ENCODE assay signal across 10 cellular contexts in genomic region chr6:30207619-30208295, GRCh38. TPM values are rescaled to one million over a fixed set of nuclear protein-coding genes. Genes with fewer than 3 reads are reported as not detected.
DNase-seq lines count a peak whose midpoint lies in the region; ATAC-seq and TF ChIP-seq lines count a peak whose summit lies in the region.
"Had no signal": no experiment of that assay in that cellular context is flagged by ENCODE, and none has a peak within 500 bp of the region (broad histone marks: within the 10 kb centered on the region; RNA-seq: fewer than 3 reads in every experiment).

No MANE protein-coding gene starts in this region.

- H2BK15ac ChIP-seq in mesenchymal stem cell (ENCODE audit: low read depth, poor library complexity, severe bottlenecking) = no peak overlapping the region

- no peak overlapping the region for H2BK12ac ChIP-seq in mesenchymal stem cell (ENCODE audit: low read length in 2 of 2)

- H3K9ac ChIP-seq in endodermal cell (ENCODE audit: extremely low read depth, low read length, poor library complexity, severe bottlenecking) = peak overlapping the region; percentile 3
- H3K9ac ChIP-seq in mesenchymal stem cell (ENCODE audit: low read length) = peak overlapping the region; percentile 10

- H4K91ac ChIP-seq in mesenchymal stem cell (ENCODE audit: low read length) = no peak overlapping the region

- H3K4me1 ChIP-seq in endodermal cell (ENCODE audit: control insufficient read depth, insufficient read depth, low read length) = peaks cover 33% of the 10 kb centered on the region
- H3K4me1 ChIP-seq in mesenchymal stem cell (ENCODE audit: control insufficient read depth, insufficient read depth, low read depth, low read length) = peaks cover 12% of the 10 kb centered on the region
- peaks cover 54% of the 10 kb centered on the region for H3K4me1 ChIP-seq in upper lobe of right lung
- peaks cover 30% of the 10 kb centered on the region for H3K4me1 ChIP-seq in A673 (ENCODE audit: insufficient read depth, low read length, poor library complexity, severe bottlenecking)

- H3K79me1 ChIP-seq in mesenchymal stem cell (replicated peaks; ENCODE audit: low read length, poor library complexity, severe bottlenecking) = peaks cover 39% of the 10 kb centered on the region

- peaks cover 79% of the 10 kb centered on the region for H3K4me1 Mint-ChIP-seq in activated naive CD4-positive, alpha-beta T cell treated with anti-CD3 and anti-CD28 coated beads, Interleukin-2, amount 50 U/mL, for 24 hours
- peaks cover 75% of the 10 kb centered on the region for H3K4me1 Mint-ChIP-seq in endodermal cell

- H3K27me3 ChIP-seq in endodermal cell (ENCODE audit: control insufficient read depth, insufficient read depth, low read length, poor library complexity, severe bottlenecking) = no peaks in the 10 kb centered on the region
- H3K27me3 ChIP-seq in mesenchymal stem cell (ENCODE audit: control insufficient read depth in 1 of 2, insufficient read depth in 1 of 2, low read length in 2 of 2) = no peaks in the 10 kb centered on the region
- no peaks in the 10 kb centered on the region for H3K27me3 ChIP-seq in upper lobe of right lung
- H3K27me3 ChIP-seq in A673 (replicated peaks; ENCODE audit: insufficient read depth, low read depth, low read length, poor library complexity) = no peaks in the 10 kb centered on the region

- no peak overlapping the region for H4K8ac ChIP-seq in mesenchymal stem cell (ENCODE audit: low read length)

- H3K9me3 Mint-ChIP-seq in activated naive CD4-positive, alpha-beta T cell treated with anti-CD3 and anti-CD28 coated beads, Interleukin-2, amount 50 U/mL, for 24 hours = no peaks in the 10 kb centered on the region
- no peaks in the 10 kb centered on the region for H3K9me3 Mint-ChIP-seq in endodermal cell
- H3K9me3 Mint-ChIP-seq: activated naive CD4-positive, alpha-beta T cell treated with anti-CD3 and anti-CD28 coated beads for 36 hours had no signal

- H3K27me3 Mint-ChIP-seq in activated naive CD4-positive, alpha-beta T cell treated with anti-CD3 and anti-CD28 coated beads, Interleukin-2, amount 50 U/mL, for 24 hours = no peaks in the 10 kb centered on the region
- no peaks in the 10 kb centered on the region for H3K27me3 Mint-ChIP-seq in endodermal cell (ENCODE audit: insufficient read depth)

- DNase-seq in activated naive CD4-positive, alpha-beta T cell treated with anti-CD3 and anti-CD28 coated beads, Interleukin-2, amount 50 U/mL, for 16 hours = no peak
- DNase-seq in endodermal cell (no peak), mesenchymal stem cell (no peak), upper lobe of right lung (no peak), NCI-H1092 (lab: John Stamatoyannopoulos, UW) (no peak), A673 (ENCODE audit: low spot score) (no peak), NCI-H2107 treated with DMSO at 0.1 percent for 48 hours (lab: John Stamatoyannopoulos, UW; ENCODE audit: unreplicated experiment) (no peak)
- DNase-seq: activated naive CD4-positive, alpha-beta T cell treated with anti-CD3 and anti-CD28 coated beads for 36 hours; NCI-H187 had no signal

- BruUV-seq in A673 (replicated peaks; lab: Mats Ljungman, UMichigan) = no TSS peak

- H3K4me3 Mint-ChIP-seq in activated naive CD4-positive, alpha-beta T cell treated with anti-CD3 and anti-CD28 coated beads, Interleukin-2, amount 50 U/mL, for 24 hours = no peak overlapping the region
- peak overlapping the region; percentile 21 for H3K4me3 Mint-ChIP-seq in endodermal cell
- H3K4me3 Mint-ChIP-seq: activated naive CD4-positive, alpha-beta T cell treated with anti-CD3 and anti-CD28 coated beads for 36 hours had no signal

- H3K36me3 Mint-ChIP-seq in activated naive CD4-positive, alpha-beta T cell treated with anti-CD3 and anti-CD28 coated beads, Interleukin-2, amount 50 U/mL, for 24 hours = peaks cover 4% of the 10 kb centered on the region
- peaks cover 20% of the 10 kb centered on the region for H3K36me3 Mint-ChIP-seq in endodermal cell (ENCODE audit: low read depth)

- peak overlapping the region; percentile 27 for H3K27ac Mint-ChIP-seq in activated naive CD4-positive, alpha-beta T cell treated with anti-CD3 and anti-CD28 coated beads, Interleukin-2, amount 50 U/mL, for 24 hours
- H3K27ac Mint-ChIP-seq in endodermal cell = peak overlapping the region; percentile 88
- H3K27ac Mint-ChIP-seq: activated naive CD4-positive, alpha-beta T cell treated with anti-CD3 and anti-CD28 coated beads for 36 hours had no signal

- H3K4ac ChIP-seq in mesenchymal stem cell (ENCODE audit: low read depth in 1 of 2, low read length in 2 of 2) = no peak overlapping the region

- CTCF ChIA-PET in A673 (lab: Charles Lee) = no interaction called here

- peak; percentile 24 for ATAC-seq in upper lobe of right lung

- no peak overlapping the region for H2BK5ac ChIP-seq in mesenchymal stem cell (ENCODE audit: low read depth, low read length, poor library complexity, severe bottlenecking)

- H3K9me3 ChIP-seq in endodermal cell (ENCODE audit: control insufficient read depth, low read length) (no peaks in the 10 kb centered on the region), mesenchymal stem cell (ENCODE audit: control insufficient read depth, low read length) (no peaks in the 10 kb centered on the region), upper lobe of right lung (no peaks in the 10 kb centered on the region), A673 (ENCODE audit: low read depth, low read length, poor library complexity, severe bottlenecking) (no peaks in the 10 kb centered on the region)

- intact Hi-C loops in upper lobe of right lung (cut with DNase I) (no loop called here), A673 (cut with micrococcal nuclease; ENCODE audit: unreplicated experiment) (no loop called here)

- H2AK5ac ChIP-seq in mesenchymal stem cell (ENCODE audit: low read length, severe bottlenecking) = no peak overlapping the region

- WGBS in endodermal cell (ENCODE audit: insufficient coverage in 1 of 2, insufficient read length in 1 of 2), 2 experiments = 71 to 100% methylated on average over 1 to 4 of the region's 4 CpGs
- 66% methylated on average over 4 of the region's 4 CpGs for WGBS in mesenchymal stem cell

- H2BK120ac ChIP-seq in mesenchymal stem cell (ENCODE audit: low read depth, low read length) = no peak overlapping the region

- H2AFZ ChIP-seq in mesenchymal stem cell (ENCODE audit: low read depth, low read length) = no peak overlapping the region

- POLR2A ChIA-PET in A673 (lab: Charles Lee; ENCODE audit: low non-redundant PET) = no interaction called here

- H3K14ac ChIP-seq in mesenchymal stem cell (ENCODE audit: low read length in 2 of 2) = no peak overlapping the region

- no peak overlapping the region for H3K18ac ChIP-seq in mesenchymal stem cell (ENCODE audit: low read depth in 1 of 2, low read length in 2 of 2)

- TF ChIP-seq CTCF in endodermal cell (conservative IDR thresholded peaks at IDR 0.05) (no peak), upper lobe of right lung (IDR thresholded peaks at IDR 0.05) (no peak), A673 (conservative IDR thresholded peaks at IDR 0.05; ENCODE audit: low read depth, low read length) (no peak)

- no peak overlapping the region for H3K23ac ChIP-seq in mesenchymal stem cell (ENCODE audit: low read length in 2 of 2)

- H3K4me3 ChIP-seq in endodermal cell (ENCODE audit: low read length) = peak overlapping the region; percentile 64
- peak overlapping the region in 1 of 2 experiments; percentile 26 for H3K4me3 ChIP-seq in mesenchymal stem cell (ENCODE audit: insufficient read depth in 1 of 2, low read depth in 1 of 2, low read length in 2 of 2)
- no peak overlapping the region for H3K4me3 ChIP-seq in upper lobe of right lung
- H3K4me3 ChIP-seq in A673 (ENCODE audit: low read depth, low read length, poor library complexity, severe bottlenecking) = no peak overlapping the region

- H3K36me3 ChIP-seq in endodermal cell (ENCODE audit: control insufficient read depth, insufficient read depth, low read length) (peaks cover 7% of the 10 kb centered on the region), mesenchymal stem cell (ENCODE audit: control insufficient read depth in 1 of 2, insufficient read depth in 2 of 2, low read depth in 1 of 2, low read length in 2 of 2) (peaks cover 0 to 15% of the 10 kb centered on the region in 2 experiments), upper lobe of right lung (peaks cover 7% of the 10 kb centered on the region), A673 (ENCODE audit: insufficient read depth, low read length, poor library complexity, severe bottlenecking) (no peaks in the 10 kb centered on the region)

- H3K4me2 ChIP-seq in mesenchymal stem cell (ENCODE audit: low read length, poor library complexity, severe bottlenecking) = no peak overlapping the region

- H3K27ac ChIP-seq in endodermal cell (ENCODE audit: low read depth, low read length) (no peak overlapping the region), mesenchymal stem cell (ENCODE audit: low read length, poor library complexity, severe bottlenecking) (no peak overlapping the region), upper lobe of right lung (peak overlapping the region; percentile 71), A673 (ENCODE audit: low read depth, low read length, poor library complexity, severe bottlenecking) (no peak overlapping the region)

RNA-seq across cellular contexts. Expression of gene TRIM26, which starts 5.4 kb away (rescaled TPM):
- 10 to 100 TPM; 29.3 to 35.3 TPM for total RNA-seq in endodermal cell
- 22.2 TPM for polyA plus RNA-seq in endodermal cell (2013, experiment 1 of 2)
- polyA plus RNA-seq in endodermal cell (2013, experiment 2 of 2) = 21.4 TPM
- polyA plus RNA-seq in mesenchymal stem cell (2013, experiment 1 of 2) = 24.2 TPM
- 24.0 TPM for polyA plus RNA-seq in mesenchymal stem cell (2013, experiment 2 of 2)
- total RNA-seq in upper lobe of right lung = 48.1 TPM
- total RNA-seq in A673 (2021) = 38.6 and 41.3 TPM in 2 replicates

RNA-seq across cellular contexts. Expression of gene TRIM15, which starts 44.4 kb away (rescaled TPM):
- total RNA-seq in endodermal cell (not detected), upper lobe of right lung (not detected), A673 (2021) (not detected in 2 replicates)
- not detected for polyA plus RNA-seq in endodermal cell (2013, experiment 1 of 2)
- not detected for polyA plus RNA-seq in endodermal cell (2013, experiment 2 of 2)
- not detected for polyA plus RNA-seq in mesenchymal stem cell (2013, experiment 1 of 2)
- not detected for polyA plus RNA-seq in mesenchymal stem cell (2013, experiment 2 of 2)

RNA-seq across cellular contexts. Expression of gene TRIM10, which starts 46.7 kb away (rescaled TPM):
- total RNA-seq in endodermal cell (not detected), upper lobe of right lung (not detected), A673 (2021) (not detected in 2 replicates)
- polyA plus RNA-seq in endodermal cell (2013, experiment 1 of 2) = not detected
- polyA plus RNA-seq in endodermal cell (2013, experiment 2 of 2) = not detected
- not detected for polyA plus RNA-seq in mesenchymal stem cell (2013, experiment 1 of 2)
- polyA plus RNA-seq in mesenchymal stem cell (2013, experiment 2 of 2) = not detected
